ENCODE assay signal across 1 cellular context in genomic region chrX:153764786-153765137, GRCh38.
TF ChIP-seq lines count a peak whose summit lies in the region.

No MANE protein-coding gene starts in this region.

TF ChIP-seq in endothelial cell of umbilical vein, 7 proteins besides CTCF, POLR2A, EP300 and RAD21 (continued from another document):
- TF ChIP-seq GATA2 (IDR thresholded peaks at IDR 0.05; ENCODE audit: insufficient read depth, insufficient read length, low read depth, low read length): no peak
- TF ChIP-seq MYC (IDR thresholded peaks at IDR 0.05; ENCODE audit: low read depth, low read length): no peak
- TF ChIP-seq EZH2 (IDR thresholded peaks at IDR 0.05; ENCODE audit: borderline replicate concordance, low read depth, low read length, severe bottlenecking): no peak
- no peak for TF ChIP-seq FOS (IDR thresholded peaks at IDR 0.05; ENCODE audit: borderline replicate concordance, insufficient read depth, low read length)
